22 cellular contexts compared by ENCODE assay signal in genomic region chr16:80208015-80208414, GRCh38.
"Had no signal": no experiment of that assay in that cellular context is flagged by ENCODE, and none has a peak within 500 bp of the region (broad histone marks: within the 10 kb centered on the region; RNA-seq: fewer than 3 reads in every experiment).

No MANE protein-coding gene starts in this region.

- H3K36me3 Mint-ChIP-seq: activated naive CD8-positive, alpha-beta T cell treated with anti-CD3 and anti-CD28 coated beads for 36 hours; mesothelial cell of epicardium; natural killer cell; stimulated activated naive B cell treated with anti-CD40 and anti-IgM and Interleukin-4, amounts not matched to agents 10 μg/mL and 1 μg/mL and 100 μg/mL, for 72 hours; WTC11 had no signal

- ATAC-seq: activated T-cell treated with anti-CD3 and anti-CD28 coated beads, Interleukin-2, amount 50 U/mL, for 4 hours; gastroesophageal sphincter; natural killer cell; stimulated activated naive B cell treated with anti-CD40 and anti-IgM and Interleukin-4, amounts not matched to agents 10 μg/mL and 1 μg/mL and 100 μg/mL, for 72 hours; WTC11 had no signal

- H3K9me3 Mint-ChIP-seq: activated naive CD8-positive, alpha-beta T cell treated with anti-CD3 and anti-CD28 coated beads for 36 hours; activated T-cell treated with anti-CD3 and anti-CD28 coated beads, Interleukin-2, amount 50 U/mL, for 4 hours; dendritic cell treated with granulocyte-macrophage colony-stimulating factor and Interleukin-4, amounts not matched to agents 40 ng/mL and 50 ng/mL, for 4 days; stimulated activated naive B cell treated with anti-CD40 and anti-IgM and Interleukin-4, amounts not matched to agents 10 μg/mL and 1 μg/mL and 100 μg/mL, for 72 hours had no signal

- H3K4me1 Mint-ChIP-seq: activated naive CD8-positive, alpha-beta T cell treated with anti-CD3 and anti-CD28 coated beads for 36 hours; mesothelial cell of epicardium; natural killer cell; stimulated activated naive B cell treated with anti-CD40 and anti-IgM and Interleukin-4, amounts not matched to agents 10 μg/mL and 1 μg/mL and 100 μg/mL, for 72 hours; WTC11 had no signal

- H3K27ac Mint-ChIP-seq: activated naive CD8-positive, alpha-beta T cell treated with anti-CD3 and anti-CD28 coated beads for 36 hours; dendritic cell treated with granulocyte-macrophage colony-stimulating factor and Interleukin-4, amounts not matched to agents 40 ng/mL and 50 ng/mL, for 4 days; mesothelial cell of epicardium; natural killer cell; stimulated activated naive B cell treated with anti-CD40 and anti-IgM and Interleukin-4, amounts not matched to agents 10 μg/mL and 1 μg/mL and 100 μg/mL, for 72 hours; WTC11 had no signal

- H3K4me3 ChIP-seq: esophagus squamous epithelium, gastroesophageal sphincter, left ventricle myocardium inferior, sigmoid colon, transverse colon had no signal

- H3K4me3 Mint-ChIP-seq: activated naive CD8-positive, alpha-beta T cell treated with anti-CD3 and anti-CD28 coated beads for 36 hours; activated T-cell treated with anti-CD3 and anti-CD28 coated beads, Interleukin-2, amount 50 U/mL, for 4 hours; dendritic cell treated with granulocyte-macrophage colony-stimulating factor and Interleukin-4, amounts not matched to agents 40 ng/mL and 50 ng/mL, for 4 days; mesothelial cell of epicardium; natural killer cell; stimulated activated naive B cell treated with anti-CD40 and anti-IgM and Interleukin-4, amounts not matched to agents 10 μg/mL and 1 μg/mL and 100 μg/mL, for 72 hours; WTC11 had no signal

- DNase-seq: activated CD8-positive, alpha-beta memory T cell treated with anti-CD3 and anti-CD28 coated beads, Interleukin-2, amount 50 U/mL, for 48 hours; activated naive CD4-positive, alpha-beta T cell treated with Interleukin-2 at 50 U/mL for 16 hours; activated naive CD8-positive, alpha-beta T cell treated with anti-CD3 and anti-CD28 coated beads for 36 hours; activated T-cell treated with anti-CD3 and anti-CD28 coated beads, Interleukin-2, amount 50 U/mL, for 4 hours; amniotic stem cell; effector CD4-positive, alpha-beta T cell; esophagus squamous epithelium; head of caudate nucleus; hypothalamus; left ventricle myocardium inferior; natural killer cell; retina; sigmoid colon; stimulated activated CD4-positive, alpha-beta T cell treated with anti-CD3 and anti-CD28 coated beads, Interleukin-2, amount 100 ng/mL, for 48 hours; stimulated activated CD8-positive, alpha-beta memory T cell treated with anti-CD3 and anti-CD28 coated beads, Interleukin-4, amount 100 ng/mL, for 48 hours; stimulated activated naive B cell treated with anti-CD40 and anti-IgM and Interleukin-4, amounts not matched to agents 10 μg/mL and 1 μg/mL and 100 μg/mL, for 72 hours; T1000; transverse colon had no signal

- H3K27me3 Mint-ChIP-seq: dendritic cell treated with granulocyte-macrophage colony-stimulating factor and Interleukin-4, amounts not matched to agents 40 ng/mL and 50 ng/mL, for 4 days; stimulated activated naive B cell treated with anti-CD40 and anti-IgM and Interleukin-4, amounts not matched to agents 10 μg/mL and 1 μg/mL and 100 μg/mL, for 72 hours had no signal
